13 cellular contexts compared by ENCODE assay signal in genomic region chr1:11355594-11356467, GRCh38.
DNase-seq lines count a peak whose midpoint lies in the region; ATAC-seq and TF ChIP-seq lines count a peak whose summit lies in the region.
"Had no signal": no experiment of that assay in that cellular context is flagged by ENCODE, and none has a peak within 500 bp of the region (broad histone marks: within the 10 kb centered on the region; RNA-seq: fewer than 3 reads in every experiment).

No MANE protein-coding gene starts in this region.

- peak overlapping the region; percentile 69 for H3K27ac ChIP-seq in BLaER1

- H3K4me1 ChIP-seq in BLaER1: peaks cover 78% of the 10 kb centered on the region

- CTCF ChIA-PET in WTC11 (lab: Charles Lee): interaction anchor here (0.7 to 2.4 kb wide), 7 partner anchors 8 to 217 kb away, joined by 3 to 11 read pairs (median 4); no protein-coding TSS in a partner anchor

- TF ChIP-seq CTCF in WTC11 (IDR thresholded peaks at IDR 0.05): no peak

- no peaks in the 10 kb centered on the region for H3K27me3 ChIP-seq in BLaER1

- peaks cover 63% of the 10 kb centered on the region for H3K27me3 Mint-ChIP-seq in WTC11 (ENCODE audit: low read depth)

- H3K4me1 Mint-ChIP-seq in WTC11: peaks cover 69% of the 10 kb centered on the region

- ATAC-seq in WTC11 (peak; percentile 82), HG03571 (IDR thresholded peaks at IDR 0.05; ENCODE audit: unreplicated experiment) (no peak)
- ATAC-seq: natural killer cell had no signal

- H3K36me3 ChIP-seq in BLaER1: no peaks in the 10 kb centered on the region

- H3K9me3 Mint-ChIP-seq in WTC11: peaks cover 14% of the 10 kb centered on the region

- peak overlapping the region; percentile 45 for H3K4me3 ChIP-seq in BLaER1

- peak overlapping the region; percentile 91 for H3K27ac Mint-ChIP-seq in WTC11

- peak overlapping the region; percentile 62 for H3K4me3 Mint-ChIP-seq in WTC11
- H3K4me3 Mint-ChIP-seq: natural killer cell had no signal

- no peaks in the 10 kb centered on the region for H4K20me1 ChIP-seq in BLaER1

- H3K9ac ChIP-seq in BLaER1: peak overlapping the region; percentile 38; the same call in 1 of the 2 replicates

- H3K9me3 ChIP-seq in BLaER1: peaks cover 1% of the 10 kb centered on the region; the same call in 1 of the 2 replicates

- POLR2A ChIA-PET in WTC11 (lab: Charles Lee): no interaction called here

- H3K4me2 ChIP-seq in BLaER1: peak overlapping the region; percentile 77

- peak; percentile 96 for DNase-seq in NCI-H1092 treated with DMSO at 0.1 percent for 48 hours (lab: John Stamatoyannopoulos, UW)
- DNase-seq in WTC11 (ENCODE audit: low spot score): peak; percentile 63
- DNase-seq in inferior parietal cortex (ENCODE audit: extremely low spot score): peak; percentile 55
- no peak for DNase-seq in COLO829 (ENCODE audit: low spot score)
- DNase-seq in hepatic stellate cell (ENCODE audit: low spot score): no peak
- DNase-seq in GM19240 (ENCODE audit: insufficient read length, low spot score): no peak
- DNase-seq: activated effector memory CD4-positive, alpha-beta T cell treated with Interleukin-2 at 50 U/mL for 16 hours; central memory CD4-positive, alpha-beta T cell; EL; natural killer cell; T-helper 1 cell had no signal

- peaks cover 8% of the 10 kb centered on the region for H3K36me3 Mint-ChIP-seq in WTC11
- H3K36me3 Mint-ChIP-seq: natural killer cell had no signal

TF ChIP-seq in WTC11, 78 proteins besides CTCF, POLR2A, EP300 and RAD21 (continues in another document):
- TF ChIP-seq HMGXB4 (CRISPR knock-in tag; IDR thresholded peaks at IDR 0.05): no peak
- TF ChIP-seq FOXK1 (CRISPR knock-in tag; IDR thresholded peaks at IDR 0.05): peak; percentile 45; the same call in 1 of the 2 replicates
- TF ChIP-seq, protein P1, sequence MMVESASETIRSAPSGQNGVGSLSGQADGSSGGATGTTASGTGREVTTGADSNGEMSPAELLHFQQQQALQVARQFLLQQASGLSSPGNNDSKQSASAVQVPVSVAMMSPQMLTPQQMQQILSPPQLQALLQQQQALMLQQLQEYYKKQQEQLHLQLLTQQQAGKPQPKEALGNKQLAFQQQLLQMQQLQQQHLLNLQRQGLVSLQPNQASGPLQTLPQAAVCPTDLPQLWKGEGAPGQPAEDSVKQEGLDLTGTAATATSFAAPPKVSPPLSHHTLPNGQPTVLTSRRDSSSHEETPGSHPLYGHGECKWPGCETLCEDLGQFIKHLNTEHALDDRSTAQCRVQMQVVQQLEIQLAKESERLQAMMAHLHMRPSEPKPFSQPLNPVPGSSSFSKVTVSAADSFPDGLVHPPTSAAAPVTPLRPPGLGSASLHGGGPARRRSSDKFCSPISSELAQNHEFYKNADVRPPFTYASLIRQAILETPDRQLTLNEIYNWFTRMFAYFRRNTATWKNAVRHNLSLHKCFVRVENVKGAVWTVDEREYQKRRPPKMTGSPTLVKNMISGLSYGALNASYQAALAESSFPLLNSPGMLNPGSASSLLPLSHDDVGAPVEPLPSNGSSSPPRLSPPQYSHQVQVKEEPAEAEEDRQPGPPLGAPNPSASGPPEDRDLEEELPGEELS (CRISPR knock-in tag; IDR thresholded peaks at IDR 0.05): peak; percentile 72; the same call in 1 of the 2 replicates
- TF ChIP-seq ZNF416 (CRISPR knock-in tag; IDR thresholded peaks at IDR 0.05): no peak
- TF ChIP-seq, protein P2, sequence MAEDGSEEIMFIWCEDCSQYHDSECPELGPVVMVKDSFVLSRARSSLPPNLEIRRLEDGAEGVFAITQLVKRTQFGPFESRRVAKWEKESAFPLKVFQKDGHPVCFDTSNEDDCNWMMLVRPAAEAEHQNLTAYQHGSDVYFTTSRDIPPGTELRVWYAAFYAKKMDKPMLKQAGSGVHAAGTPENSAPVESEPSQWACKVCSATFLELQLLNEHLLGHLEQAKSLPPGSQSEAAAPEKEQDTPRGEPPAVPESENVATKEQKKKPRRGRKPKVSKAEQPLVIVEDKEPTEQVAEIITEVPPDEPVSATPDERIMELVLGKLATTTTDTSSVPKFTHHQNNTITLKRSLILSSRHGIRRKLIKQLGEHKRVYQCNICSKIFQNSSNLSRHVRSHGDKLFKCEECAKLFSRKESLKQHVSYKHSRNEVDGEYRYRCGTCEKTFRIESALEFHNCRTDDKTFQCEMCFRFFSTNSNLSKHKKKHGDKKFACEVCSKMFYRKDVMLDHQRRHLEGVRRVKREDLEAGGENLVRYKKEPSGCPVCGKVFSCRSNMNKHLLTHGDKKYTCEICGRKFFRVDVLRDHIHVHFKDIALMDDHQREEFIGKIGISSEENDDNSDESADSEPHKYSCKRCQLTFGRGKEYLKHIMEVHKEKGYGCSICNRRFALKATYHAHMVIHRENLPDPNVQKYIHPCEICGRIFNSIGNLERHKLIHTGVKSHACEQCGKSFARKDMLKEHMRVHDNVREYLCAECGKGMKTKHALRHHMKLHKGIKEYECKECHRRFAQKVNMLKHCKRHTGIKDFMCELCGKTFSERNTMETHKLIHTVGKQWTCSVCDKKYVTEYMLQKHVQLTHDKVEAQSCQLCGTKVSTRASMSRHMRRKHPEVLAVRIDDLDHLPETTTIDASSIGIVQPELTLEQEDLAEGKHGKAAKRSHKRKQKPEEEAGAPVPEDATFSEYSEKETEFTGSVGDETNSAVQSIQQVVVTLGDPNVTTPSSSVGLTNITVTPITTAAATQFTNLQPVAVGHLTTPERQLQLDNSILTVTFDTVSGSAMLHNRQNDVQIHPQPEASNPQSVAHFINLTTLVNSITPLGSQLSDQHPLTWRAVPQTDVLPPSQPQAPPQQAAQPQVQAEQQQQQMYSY (CRISPR knock-in tag; IDR thresholded peaks at IDR 0.05): peak; percentile 50; the same call in 1 of the 2 replicates
- TF ChIP-seq, protein P3, sequence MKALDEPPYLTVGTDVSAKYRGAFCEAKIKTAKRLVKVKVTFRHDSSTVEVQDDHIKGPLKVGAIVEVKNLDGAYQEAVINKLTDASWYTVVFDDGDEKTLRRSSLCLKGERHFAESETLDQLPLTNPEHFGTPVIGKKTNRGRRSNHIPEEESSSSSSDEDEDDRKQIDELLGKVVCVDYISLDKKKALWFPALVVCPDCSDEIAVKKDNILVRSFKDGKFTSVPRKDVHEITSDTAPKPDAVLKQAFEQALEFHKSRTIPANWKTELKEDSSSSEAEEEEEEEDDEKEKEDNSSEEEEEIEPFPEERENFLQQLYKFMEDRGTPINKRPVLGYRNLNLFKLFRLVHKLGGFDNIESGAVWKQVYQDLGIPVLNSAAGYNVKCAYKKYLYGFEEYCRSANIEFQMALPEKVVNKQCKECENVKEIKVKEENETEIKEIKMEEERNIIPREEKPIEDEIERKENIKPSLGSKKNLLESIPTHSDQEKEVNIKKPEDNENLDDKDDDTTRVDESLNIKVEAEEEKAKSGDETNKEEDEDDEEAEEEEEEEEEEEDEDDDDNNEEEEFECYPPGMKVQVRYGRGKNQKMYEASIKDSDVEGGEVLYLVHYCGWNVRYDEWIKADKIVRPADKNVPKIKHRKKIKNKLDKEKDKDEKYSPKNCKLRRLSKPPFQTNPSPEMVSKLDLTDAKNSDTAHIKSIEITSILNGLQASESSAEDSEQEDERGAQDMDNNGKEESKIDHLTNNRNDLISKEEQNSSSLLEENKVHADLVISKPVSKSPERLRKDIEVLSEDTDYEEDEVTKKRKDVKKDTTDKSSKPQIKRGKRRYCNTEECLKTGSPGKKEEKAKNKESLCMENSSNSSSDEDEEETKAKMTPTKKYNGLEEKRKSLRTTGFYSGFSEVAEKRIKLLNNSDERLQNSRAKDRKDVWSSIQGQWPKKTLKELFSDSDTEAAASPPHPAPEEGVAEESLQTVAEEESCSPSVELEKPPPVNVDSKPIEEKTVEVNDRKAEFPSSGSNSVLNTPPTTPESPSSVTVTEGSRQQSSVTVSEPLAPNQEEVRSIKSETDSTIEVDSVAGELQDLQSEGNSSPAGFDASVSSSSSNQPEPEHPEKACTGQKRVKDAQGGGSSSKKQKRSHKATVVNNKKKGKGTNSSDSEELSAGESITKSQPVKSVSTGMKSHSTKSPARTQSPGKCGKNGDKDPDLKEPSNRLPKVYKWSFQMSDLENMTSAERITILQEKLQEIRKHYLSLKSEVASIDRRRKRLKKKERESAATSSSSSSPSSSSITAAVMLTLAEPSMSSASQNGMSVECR (CRISPR knock-in tag; IDR thresholded peaks at IDR 0.05; ENCODE audit: borderline replicate concordance): no peak
- TF ChIP-seq NR3C1 (CRISPR knock-in tag; conservative IDR thresholded peaks at IDR 0.05; ENCODE audit: low read depth): no peak
- no peak for TF ChIP-seq NFE2L1 (CRISPR knock-in tag; IDR thresholded peaks at IDR 0.05)
- TF ChIP-seq, protein P4, sequence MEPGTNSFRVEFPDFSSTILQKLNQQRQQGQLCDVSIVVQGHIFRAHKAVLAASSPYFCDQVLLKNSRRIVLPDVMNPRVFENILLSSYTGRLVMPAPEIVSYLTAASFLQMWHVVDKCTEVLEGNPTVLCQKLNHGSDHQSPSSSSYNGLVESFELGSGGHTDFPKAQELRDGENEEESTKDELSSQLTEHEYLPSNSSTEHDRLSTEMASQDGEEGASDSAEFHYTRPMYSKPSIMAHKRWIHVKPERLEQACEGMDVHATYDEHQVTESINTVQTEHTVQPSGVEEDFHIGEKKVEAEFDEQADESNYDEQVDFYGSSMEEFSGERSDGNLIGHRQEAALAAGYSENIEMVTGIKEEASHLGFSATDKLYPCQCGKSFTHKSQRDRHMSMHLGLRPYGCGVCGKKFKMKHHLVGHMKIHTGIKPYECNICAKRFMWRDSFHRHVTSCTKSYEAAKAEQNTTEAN (CRISPR knock-in tag; IDR thresholded peaks at IDR 0.05): no peak
- TF ChIP-seq ZMAT4 (CRISPR knock-in tag; IDR thresholded peaks at IDR 0.05): peak; percentile 84; the same call in 1 of the 2 replicates

Comparison
In these comparisons a context has a peak if more than half of its experiments do, and no peak if none do; other contexts are left out.
1. DNase-seq: peak in NCI-H1092 treated with DMSO at 0.1 percent for 48 hours (single experiment), WTC11 (single experiment) and inferior parietal cortex (single experiment); none in COLO829 (single experiment), hepatic stellate cell (single experiment) and GM19240 (single experiment).